Comparison of ENCODE assay signal across 25 cellular contexts in the genomic region with DNA sequence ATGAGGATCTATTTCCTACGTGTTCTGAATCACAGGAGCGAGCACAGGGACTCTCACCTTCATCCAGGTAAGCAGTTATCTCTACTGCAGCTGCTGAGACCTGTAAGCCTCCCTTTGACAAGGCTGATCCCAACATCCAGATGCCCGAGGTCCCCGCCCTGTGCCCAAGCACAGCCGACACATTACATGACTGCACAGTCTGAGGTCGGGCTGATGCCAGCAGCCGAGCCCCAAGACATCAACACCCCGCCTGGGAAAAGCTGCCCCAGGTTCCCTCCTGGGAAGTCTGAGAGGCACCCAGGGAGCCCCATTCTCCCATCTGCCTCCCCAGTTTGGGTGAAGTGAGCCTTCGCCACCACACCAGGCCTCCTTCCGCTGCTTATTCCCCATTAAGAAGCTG.
"Had no signal": no experiment of that assay in that cellular context is flagged by ENCODE, and none has a peak within 500 bp of the region (broad histone marks: within the 10 kb centered on the region; RNA-seq: fewer than 3 reads in every experiment).

No MANE protein-coding gene starts in this region.

- H3K9me3 ChIP-seq: left lung, lower lobe of right lung, ovary, right atrium auricular region, right lobe of liver, stomach, suprapubic skin, thoracic aorta, tibial nerve, uterus had no signal

- H3K36me3 ChIP-seq: right lobe of liver, uterus had no signal

- H3K27me3 ChIP-seq: left lung, ovary, right atrium auricular region, right lobe of liver, stomach, suprapubic skin, tibial nerve, uterus had no signal

- H3K4me3 Mint-ChIP-seq: nephron; neural crest cell; stimulated activated naive B cell treated with anti-CD40 and anti-IgM and Interleukin-4, amounts not matched to agents 10 μg/mL and 1 μg/mL and 100 μg/mL, for 72 hours; type B pancreatic cell had no signal

- H3K4me1 Mint-ChIP-seq: naive thymus-derived CD8-positive, alpha-beta T cell; stimulated activated naive B cell treated with anti-CD40 and anti-IgM and Interleukin-4, amounts not matched to agents 10 μg/mL and 1 μg/mL and 100 μg/mL, for 72 hours had no signal

- H3K27me3 Mint-ChIP-seq: progenitor cell of endocrine pancreas, type B pancreatic cell had no signal

- DNase-seq: left colon; left lung; lower lobe of right lung; mammary epithelial cell; mesenchymal stem cell; naive thymus-derived CD8-positive, alpha-beta T cell; nucleus accumbens; ovary; right lobe of liver; stimulated activated CD4-positive, alpha-beta T cell treated with anti-CD3 and anti-CD28 coated beads, Interleukin-12 subunit alpha, Interleukin-12 subunit beta, amount 100 ng/mL, for 4 hours; stimulated activated CD4-positive, alpha-beta T cell treated with anti-CD3 and anti-CD28 coated beads, Interleukin-15, amount 100 ng/mL, for 24 hours; stimulated activated CD4-positive, alpha-beta T cell treated with anti-CD3 and anti-CD28 coated beads, Interleukin-2, amount 100 ng/mL, for 24 hours; stimulated activated CD4-positive, alpha-beta T cell treated with anti-CD3 and anti-CD28 coated beads, Interleukin-4, amount 100 ng/mL, for 1 hour; stimulated activated naive CD8-positive, alpha-beta T cell treated with anti-CD3 and anti-CD28 coated beads, Interleukin-15, Interleukin-2, amounts not matched to agents 100 U/mL and 50 U/mL, for 24 hours; stomach; uterus had no signal

- H3K4me3 ChIP-seq: left lung, lower lobe of right lung, ovary, right atrium auricular region, right lobe of liver, stomach, suprapubic skin, thoracic aorta, tibial nerve, uterus had no signal

- H3K36me3 Mint-ChIP-seq: naive thymus-derived CD8-positive, alpha-beta T cell; stimulated activated naive B cell treated with anti-CD40 and anti-IgM and Interleukin-4, amounts not matched to agents 10 μg/mL and 1 μg/mL and 100 μg/mL, for 72 hours had no signal

- H3K27ac Mint-ChIP-seq: naive thymus-derived CD8-positive, alpha-beta T cell; nephron; stimulated activated naive B cell treated with anti-CD40 and anti-IgM and Interleukin-4, amounts not matched to agents 10 μg/mL and 1 μg/mL and 100 μg/mL, for 72 hours; type B pancreatic cell had no signal

- H3K27ac ChIP-seq: left lung, lower lobe of right lung, ovary, right atrium auricular region, right lobe of liver, stomach, suprapubic skin, tibial nerve, uterus had no signal

- ATAC-seq: left colon; left lung; lower lobe of right lung; naive thymus-derived CD8-positive, alpha-beta T cell; right lobe of liver; stimulated activated naive CD8-positive, alpha-beta T cell treated with anti-CD3 and anti-CD28 coated beads, Interleukin-15, Interleukin-2, amounts not matched to agents 100 U/mL and 50 U/mL, for 24 hours had no signal

- H3K9me3 Mint-ChIP-seq: naive thymus-derived CD8-positive, alpha-beta T cell; nephron; neural crest cell; stimulated activated naive B cell treated with anti-CD40 and anti-IgM and Interleukin-4, amounts not matched to agents 10 μg/mL and 1 μg/mL and 100 μg/mL, for 72 hours; type B pancreatic cell had no signal

- H3K4me1 ChIP-seq: left lung, right lobe of liver, suprapubic skin had no signal
